8 cellular contexts compared by ENCODE assay signal in the genomic region with DNA sequence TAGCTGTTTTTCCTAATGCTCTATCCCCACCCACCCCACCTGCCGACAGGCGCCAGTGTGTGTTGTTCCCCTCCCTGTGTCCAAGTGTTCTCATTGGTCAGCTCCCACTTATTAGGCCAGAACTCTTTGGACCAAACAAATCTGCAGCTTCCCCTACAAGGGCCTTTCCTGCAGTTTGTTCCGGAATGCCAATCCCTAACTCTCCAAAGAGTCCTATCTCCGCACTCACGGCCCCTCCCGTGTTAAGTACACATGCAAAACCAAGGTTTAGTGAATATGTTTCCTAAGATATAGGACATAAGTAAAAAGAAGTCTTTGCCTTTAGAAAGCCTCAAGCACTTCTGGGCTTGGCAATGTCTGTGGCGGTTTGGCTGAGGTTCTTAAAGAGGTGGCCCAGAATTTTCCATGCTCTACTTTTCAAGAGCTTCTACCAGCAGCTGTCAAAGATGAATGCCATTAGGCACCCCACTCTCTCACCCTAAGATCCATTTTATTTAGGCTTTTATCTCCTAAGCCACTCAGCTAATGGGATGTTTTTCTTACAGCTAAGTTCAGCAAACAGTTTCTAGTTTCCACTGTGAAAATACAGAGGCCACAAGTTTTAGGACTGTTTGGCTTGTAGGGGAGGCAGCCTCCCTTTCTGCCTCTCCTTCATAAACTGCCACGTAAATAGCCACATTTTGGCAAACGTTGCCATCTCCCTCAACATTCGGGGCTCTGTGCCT. TPM values are rescaled to one million over a fixed set of nuclear protein-coding genes. Genes with fewer than 3 reads are reported as not detected.
A peak's percentile ranks its signal among the peaks of the same experiment; 100 is the strongest.
DNase-seq lines count a peak whose midpoint lies in the region; ATAC-seq and TF ChIP-seq lines count a peak whose summit lies in the region.

No MANE protein-coding gene starts in this region.

- H3K36me3 Mint-ChIP-seq in activated CD4-positive, alpha-beta memory T cell treated with anti-CD3 and anti-CD28 coated beads, Interleukin-2, amount 10 ng/mL, durations not matched to agents 7 days and 5 days (ENCODE audit: low read depth): peaks cover 30% of the 10 kb centered on the region

- ATAC-seq in HG02588 (IDR thresholded peaks at IDR 0.05; ENCODE audit: unreplicated experiment): no peak

- H3K27ac Mint-ChIP-seq in activated CD4-positive, alpha-beta memory T cell treated with anti-CD3 and anti-CD28 coated beads, Interleukin-2, amount 10 ng/mL, durations not matched to agents 7 days and 5 days: peak overlapping the region; percentile 81

- no peaks in the 10 kb centered on the region for H3K27me3 Mint-ChIP-seq in activated CD4-positive, alpha-beta memory T cell treated with anti-CD3 and anti-CD28 coated beads, Interleukin-2, amount 10 ng/mL, durations not matched to agents 7 days and 5 days

- H3K4me3 Mint-ChIP-seq in activated CD4-positive, alpha-beta memory T cell treated with anti-CD3 and anti-CD28 coated beads, Interleukin-2, amount 10 ng/mL, durations not matched to agents 7 days and 5 days: peak overlapping the region; percentile 83

- H3K4me1 Mint-ChIP-seq in activated CD4-positive, alpha-beta memory T cell treated with anti-CD3 and anti-CD28 coated beads, Interleukin-2, amount 10 ng/mL, durations not matched to agents 7 days and 5 days: peaks cover 37% of the 10 kb centered on the region

- POLR2A ChIA-PET in activated CD4-positive, alpha-beta memory T cell treated with anti-CD3 and anti-CD28 coated beads, Interleukin-2, amount 10 ng/mL, durations not matched to agents 7 days and 5 days (lab: Charles Lee): interaction anchor here (0.6 to 5.0 kb wide), 7 partner anchors 10 to 50 kb away, joined by 3 to 30 read pairs (median 8); partner anchors contain the start of genes C11orf91 and FBXO3

- peak; percentile 25 for DNase-seq in NCI-H446 (lab: John Stamatoyannopoulos, UW)
- DNase-seq in NCI-H446 treated with DMSO at 0.1 percent for 48 hours (lab: John Stamatoyannopoulos, UW): no peak
- DNase-seq in activated CD4-positive, alpha-beta memory T cell treated with anti-CD3 and anti-CD28 coated beads, Interleukin-2, amount 10 ng/mL, durations not matched to agents 7 days and 5 days: no peak
- DNase-seq in globus pallidus (ENCODE audit: low spot score): peak; percentile 42
- DNase-seq in retinal pigment epithelial cell (ENCODE audit: low read depth): no peak
- no peak for DNase-seq in NCI-H524 treated with DMSO at 0.1 percent for 48 hours (lab: John Stamatoyannopoulos, UW)
- no peak for DNase-seq in mesenteric fat pad (ENCODE audit: low spot score)

- H3K4me3 ChIP-seq in retinal pigment epithelial cell (ENCODE audit: low read length): peak overlapping the region; percentile 81

- CTCF ChIA-PET in activated CD4-positive, alpha-beta memory T cell treated with anti-CD3 and anti-CD28 coated beads, Interleukin-2, amount 10 ng/mL, durations not matched to agents 7 days and 5 days (lab: Charles Lee): interaction anchor here (1.0 to 4.2 kb wide), 4 partner anchors 8 to 33 kb away, joined by 3 to 22 read pairs (median 6); no protein-coding TSS in a partner anchor

- no peaks in the 10 kb centered on the region for H3K9me3 Mint-ChIP-seq in activated CD4-positive, alpha-beta memory T cell treated with anti-CD3 and anti-CD28 coated beads, Interleukin-2, amount 10 ng/mL, durations not matched to agents 7 days and 5 days

- TF ChIP-seq CTCF in retinal pigment epithelial cell (conservative IDR thresholded peaks at IDR 0.05; ENCODE audit: low read depth, low read length): no peak

RNA-seq across cellular contexts. Expression of gene CD59, which starts 1.6 kb away (rescaled TPM):
- 100 to 1,000 TPM; 153 to 158 TPM for total RNA-seq in activated CD4-positive, alpha-beta memory T cell treated with anti-CD3 and anti-CD28 coated beads, Interleukin-2, amount 10 ng/mL, durations not matched to agents 7 days and 5 days
- total RNA-seq in mesenteric fat pad: 659 TPM

RNA-seq across cellular contexts. Expression of gene C11orf91, which starts 34.0 kb away (rescaled TPM):
- total RNA-seq in activated CD4-positive, alpha-beta memory T cell treated with anti-CD3 and anti-CD28 coated beads, Interleukin-2, amount 10 ng/mL, durations not matched to agents 7 days and 5 days: not detected
- total RNA-seq in mesenteric fat pad: 3.4 TPM

RNA-seq across cellular contexts. Expression of gene FBXO3, which starts 39.7 kb away (rescaled TPM):
- total RNA-seq in activated CD4-positive, alpha-beta memory T cell treated with anti-CD3 and anti-CD28 coated beads, Interleukin-2, amount 10 ng/mL, durations not matched to agents 7 days and 5 days: 10 to 100 TPM; 26.9 to 30.9 TPM
- 26.4 TPM for total RNA-seq in mesenteric fat pad

Comparison
In these comparisons a context has a peak if more than half of its experiments do, and no peak if none do; other contexts are left out.
1. DNase-seq: peak in NCI-H446 (2 of 2) and globus pallidus (single experiment); none in NCI-H446 treated with DMSO at 0.1 percent for 48 hours (single experiment), activated CD4-positive, alpha-beta memory T cell treated with anti-CD3 and anti-CD28 coated beads, Interleukin-2, amount 10 ng/mL, durations not matched to agents 7 days and 5 days (single experiment), retinal pigment epithelial cell (single experiment), NCI-H524 treated with DMSO at 0.1 percent for 48 hours (single experiment) and mesenteric fat pad (single experiment).